In the genomic region with DNA sequence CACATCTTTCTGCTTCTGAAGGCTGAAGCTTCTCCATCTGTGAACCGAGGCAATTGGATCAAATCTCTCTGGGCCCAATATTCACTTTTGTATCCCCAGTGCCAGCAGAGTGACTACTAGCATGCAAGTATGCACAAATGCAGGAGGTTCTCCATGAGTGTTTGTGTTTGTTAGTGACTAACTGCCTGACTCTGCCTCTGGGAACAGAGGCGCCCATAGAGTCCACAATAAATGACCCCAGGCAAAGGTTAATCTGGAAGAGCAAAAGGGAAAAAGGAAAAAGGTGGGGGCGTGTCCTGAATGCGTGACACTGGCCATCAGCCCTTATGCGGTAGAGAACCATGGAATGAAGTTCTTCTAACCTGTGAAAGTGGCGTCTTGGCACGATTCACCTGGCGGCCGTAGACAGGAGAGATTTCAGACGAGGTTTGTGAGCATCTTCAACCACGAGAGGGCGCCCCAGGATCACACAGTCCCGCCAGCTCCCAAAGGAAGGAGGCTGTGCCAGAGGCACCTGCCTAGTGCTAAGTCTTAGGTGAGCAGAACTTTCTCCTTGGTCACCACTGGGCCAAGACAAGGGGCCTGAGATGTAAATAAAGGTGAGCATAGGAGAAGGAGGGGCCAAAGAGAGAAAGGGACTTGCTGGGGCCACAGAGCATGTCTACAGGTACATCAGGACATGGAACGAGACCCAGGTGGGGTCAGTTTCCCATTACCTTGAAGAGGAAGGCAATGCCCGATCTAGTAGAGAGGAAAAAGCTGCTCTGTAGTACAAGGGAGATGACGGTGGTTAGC, we compare ENCODE assay signal across 8 cellular contexts. TPM values are rescaled to one million over a fixed set of nuclear protein-coding genes. Genes with fewer than 3 reads are reported as not detected.
A peak's percentile ranks its signal among the peaks of the same experiment; 100 is the strongest.
DNase-seq lines count a peak whose midpoint lies in the region; ATAC-seq and TF ChIP-seq lines count a peak whose summit lies in the region.

No MANE protein-coding gene starts in this region.

- H4K20me1 ChIP-seq in Karpas-422 (ENCODE audit: insufficient read depth, low read depth, low read length) (no peaks in the 10 kb centered on the region), neural progenitor cell (ENCODE audit: low read depth) (no peaks in the 10 kb centered on the region)

- H3K4me2 ChIP-seq in Karpas-422 (ENCODE audit: low read depth, low read length, poor library complexity, severe bottlenecking), result no peak overlapping the region
- H3K4me2 ChIP-seq in neural progenitor cell, result no peak overlapping the region

- no peaks in the 10 kb centered on the region for H3K9me3 Mint-ChIP-seq in neural progenitor cell

- no peak overlapping the region for H3K27ac ChIP-seq in Karpas-422 (ENCODE audit: low read length)
- no peak overlapping the region for H3K27ac ChIP-seq in Peyer's patch
- H3K27ac ChIP-seq in neural progenitor cell, result no peak overlapping the region

- H3K79me2 ChIP-seq in Karpas-422 (ENCODE audit: low read length), result no peaks in the 10 kb centered on the region
- H3K79me2 ChIP-seq in neural progenitor cell (ENCODE audit: low read depth), result no peaks in the 10 kb centered on the region

- peaks cover 4% of the 10 kb centered on the region for H3K36me3 Mint-ChIP-seq in neural progenitor cell

- H3K4me3 ChIP-seq in Karpas-422 (ENCODE audit: low read length) (no peak overlapping the region), Peyer's patch (peak overlapping the region in 1 of 4 donors; percentile 14), neural progenitor cell (no peak overlapping the region)

- TF ChIP-seq POLR2A in Peyer's patch (IDR thresholded peaks at IDR 0.05), result no peak

- DNase-seq in ELF-1 (ENCODE audit: low read depth, low spot score) (peak; percentile 95), Karpas-422 (peak; percentile 94), Peyer's patch (peak; percentile 88 to 95 (median 90)), fibroblast of the conjunctiva (ENCODE audit: low read depth) (peak; percentile 47), neural progenitor cell (ENCODE audit: low spot score) (peak; percentile 90), stromal cell of bone marrow (ENCODE audit: low read depth) (peak; percentile 46)
- DNase-seq in activated T-cell treated with anti-CD3 and anti-CD28 coated beads, Interleukin-2, amount 50 U/mL, for 48 hours, result peak; percentile 91 to 93

- peaks cover 6% of the 10 kb centered on the region for H3K27me3 Mint-ChIP-seq in neural progenitor cell (ENCODE audit: insufficient read depth, low read depth)

- H3K4me3 Mint-ChIP-seq in neural progenitor cell, result no peak overlapping the region

- H3K9ac ChIP-seq in Karpas-422 (ENCODE audit: low read length), result no peak overlapping the region
- no peak overlapping the region for H3K9ac ChIP-seq in neural progenitor cell

- no peaks in the 10 kb centered on the region for H3K4me1 ChIP-seq in Karpas-422 (ENCODE audit: low read length)
- H3K4me1 ChIP-seq in Peyer's patch, result no peaks in the 10 kb centered on the region
- no peaks in the 10 kb centered on the region for H3K4me1 ChIP-seq in neural progenitor cell

- no peak overlapping the region for H2AFZ ChIP-seq in Karpas-422 (ENCODE audit: low read length)
- H2AFZ ChIP-seq in neural progenitor cell (replicated peaks), result no peak overlapping the region

- H3K4me1 Mint-ChIP-seq in neural progenitor cell, result peaks cover 17% of the 10 kb centered on the region

- ATAC-seq in HG02571 (IDR thresholded peaks at IDR 0.05; ENCODE audit: unreplicated experiment), result no peak

- H3K36me3 ChIP-seq in Karpas-422 (ENCODE audit: insufficient read depth, low read length) (no peaks in the 10 kb centered on the region), Peyer's patch (no peaks in the 10 kb centered on the region), neural progenitor cell (no peaks in the 10 kb centered on the region)

- H3K27me3 ChIP-seq in Karpas-422 (ENCODE audit: low read length) (no peaks in the 10 kb centered on the region), Peyer's patch (no peaks in the 10 kb centered on the region), neural progenitor cell (no peaks in the 10 kb centered on the region)

- H3K9me2 ChIP-seq in Karpas-422 (replicated peaks; ENCODE audit: insufficient read depth, low read length), result no peaks in the 10 kb centered on the region

- no peaks in the 10 kb centered on the region for H3F3A ChIP-seq in neural progenitor cell (ENCODE audit: low read depth)

- H3K27ac Mint-ChIP-seq in neural progenitor cell, result no peak overlapping the region

- no peaks in the 10 kb centered on the region for H3K9me3 ChIP-seq in Karpas-422 (ENCODE audit: low read length)
- no peaks in the 10 kb centered on the region for H3K9me3 ChIP-seq in Peyer's patch
- H3K9me3 ChIP-seq in neural progenitor cell (ENCODE audit: low read depth), result no peaks in the 10 kb centered on the region

- TF ChIP-seq CTCF in Peyer's patch (IDR thresholded peaks at IDR 0.05) (peak; percentile 75 to 96 (median 93)), neural progenitor cell (IDR thresholded peaks at IDR 0.05) (peak; percentile 95)

RNA-seq across cellular contexts. Expression of gene RBPMS2, which starts 44.2 kb away (rescaled TPM):
- not detected in 2 replicates for total RNA-seq in Karpas-422 (2014; rRNA removed; shearing (Covaris generic); ENCODE audit: low replicate concordance)
- total RNA-seq in Peyer's patch (1 to 10 TPM in 2 of 4 donors, under 1 TPM in 2; 0.70 to 8.3 (median 2.3) TPM), neural progenitor cell (ENCODE audit: low replicate concordance) (0.15 and 1.8 TPM in 2 replicates)
